8 cellular contexts compared by ENCODE assay signal in genomic region chr7:27198138-27198841, GRCh38. TPM values are rescaled to one million over a fixed set of nuclear protein-coding genes. Genes with fewer than 3 reads are reported as not detected.
DNase-seq lines count a peak whose midpoint lies in the region; TF ChIP-seq lines count a peak whose summit lies in the region.
"Had no signal": no experiment of that assay in that cellular context is flagged by ENCODE, and none has a peak within 500 bp of the region (broad histone marks: within the 10 kb centered on the region; RNA-seq: fewer than 3 reads in every experiment).

No MANE protein-coding gene starts in this region.

- peak overlapping the region; percentile 83 for H3K4me3 ChIP-seq in HFF-Myc (replicated peaks; ENCODE audit: low read depth, low read length)
- peak overlapping the region; percentile 80 for H3K4me3 ChIP-seq in osteoblast (ENCODE audit: insufficient read depth, low read length)

- peaks cover 13% of the 10 kb centered on the region for H4K20me1 ChIP-seq in osteoblast (ENCODE audit: insufficient read depth, low read length)

- H3K9me3 ChIP-seq in osteoblast (ENCODE audit: low read depth, low read length), result no peaks in the 10 kb centered on the region

- H2AFZ ChIP-seq in osteoblast (ENCODE audit: low read length), result peak overlapping the region; percentile 49

- DNase-seq in DMS79 treated with DMSO at 0.1 percent for 48 hours (lab: John Stamatoyannopoulos, UW) (peak; percentile 72), HFF-Myc (ENCODE audit: extremely low read depth, low read depth) (no peak), ecto neural progenitor cell (ENCODE audit: low spot score) (peak; percentile 48), osteoblast (ENCODE audit: insufficient read length, low spot score, missing footprints) (no peak), HPDE6-E6E7 (ENCODE audit: extremely low spot score) (no peak), NCI-H1436 treated with DMSO at 0.1 percent for 48 hours (lab: John Stamatoyannopoulos, UW) (no peak), C1 segment of cervical spinal cord (lab: John Stamatoyannopoulos, UW) (no peak)
- DNase-seq: MM.1S had no signal

- peak overlapping the region; percentile 96 for H3K4me2 ChIP-seq in osteoblast (ENCODE audit: insufficient read depth, low read length)

- peaks cover 34% of the 10 kb centered on the region for H3K4me1 ChIP-seq in osteoblast (ENCODE audit: insufficient read depth, low read length)

- H3K79me2 ChIP-seq in osteoblast (ENCODE audit: insufficient read depth, low read length), result peaks cover 71% of the 10 kb centered on the region

- no peak for TF ChIP-seq CTCF in HFF-Myc (IDR thresholded peaks at IDR 0.05; ENCODE audit: low read depth, low read length, missing control alignments)
- TF ChIP-seq CTCF in osteoblast (IDR thresholded peaks at IDR 0.05; ENCODE audit: extremely low read depth, low read depth, low read length), result no peak

- H3K36me3 ChIP-seq in osteoblast (ENCODE audit: insufficient read depth, low read length), result no peaks in the 10 kb centered on the region

- H3K27me3 ChIP-seq in osteoblast (ENCODE audit: insufficient read depth, low read length), result peaks cover 14% of the 10 kb centered on the region

- H3K27ac ChIP-seq in osteoblast (ENCODE audit: low read depth, low read length), result peak overlapping the region; percentile 27

RNA-seq across cellular contexts. Expression of gene HOXA13, which starts 1.6 kb away (rescaled TPM):
- 6.2 and 8.0 TPM in 2 replicates for total RNA-seq in osteoblast

RNA-seq across cellular contexts. Expression of gene HOXA11, which starts 13.3 kb away (rescaled TPM):
- 14.4 and 15.2 TPM in 2 replicates for total RNA-seq in osteoblast

RNA-seq across cellular contexts. Expression of gene HOXA10, which starts 24.2 kb away (rescaled TPM):
- total RNA-seq in osteoblast, result 32.1 and 43.1 TPM in 2 replicates

RNA-seq across cellular contexts. Expression of gene HOXA9, which starts 33.0 kb away (rescaled TPM):
- total RNA-seq in osteoblast, result 15.3 and 19.5 TPM in 2 replicates

RNA-seq across cellular contexts. Expression of gene HOXA7, which starts 41.8 kb away (rescaled TPM):
- total RNA-seq in osteoblast, result 3.6 and 4.4 TPM in 2 replicates

Comparison
In these comparisons a context has a peak if more than half of its experiments do, and no peak if none do; other contexts are left out.
1. DNase-seq: peak in DMS79 treated with DMSO at 0.1 percent for 48 hours (single experiment) and ecto neural progenitor cell (single experiment); none in HFF-Myc (single experiment), osteoblast (single experiment), HPDE6-E6E7 (single experiment), NCI-H1436 treated with DMSO at 0.1 percent for 48 hours (single experiment) and C1 segment of cervical spinal cord (0 of 14).